ENCODE assay signal across 1 cellular context in genomic region chr11:66114957-66115356, GRCh38.
A peak's percentile ranks its signal among the peaks of the same experiment; 100 is the strongest.
TF ChIP-seq lines count a peak whose summit lies in the region.
"Not testable (repeated sequence)": the region's sequence is repeated elsewhere in the genome, so short reads cannot be mapped to it uniquely, and the experiment has no call there.

No MANE protein-coding gene starts in this region.

TF ChIP-seq in HepG2, 621 proteins besides CTCF, POLR2A, EP300 and RAD21:
- TF ChIP-seq, protein P1, sequence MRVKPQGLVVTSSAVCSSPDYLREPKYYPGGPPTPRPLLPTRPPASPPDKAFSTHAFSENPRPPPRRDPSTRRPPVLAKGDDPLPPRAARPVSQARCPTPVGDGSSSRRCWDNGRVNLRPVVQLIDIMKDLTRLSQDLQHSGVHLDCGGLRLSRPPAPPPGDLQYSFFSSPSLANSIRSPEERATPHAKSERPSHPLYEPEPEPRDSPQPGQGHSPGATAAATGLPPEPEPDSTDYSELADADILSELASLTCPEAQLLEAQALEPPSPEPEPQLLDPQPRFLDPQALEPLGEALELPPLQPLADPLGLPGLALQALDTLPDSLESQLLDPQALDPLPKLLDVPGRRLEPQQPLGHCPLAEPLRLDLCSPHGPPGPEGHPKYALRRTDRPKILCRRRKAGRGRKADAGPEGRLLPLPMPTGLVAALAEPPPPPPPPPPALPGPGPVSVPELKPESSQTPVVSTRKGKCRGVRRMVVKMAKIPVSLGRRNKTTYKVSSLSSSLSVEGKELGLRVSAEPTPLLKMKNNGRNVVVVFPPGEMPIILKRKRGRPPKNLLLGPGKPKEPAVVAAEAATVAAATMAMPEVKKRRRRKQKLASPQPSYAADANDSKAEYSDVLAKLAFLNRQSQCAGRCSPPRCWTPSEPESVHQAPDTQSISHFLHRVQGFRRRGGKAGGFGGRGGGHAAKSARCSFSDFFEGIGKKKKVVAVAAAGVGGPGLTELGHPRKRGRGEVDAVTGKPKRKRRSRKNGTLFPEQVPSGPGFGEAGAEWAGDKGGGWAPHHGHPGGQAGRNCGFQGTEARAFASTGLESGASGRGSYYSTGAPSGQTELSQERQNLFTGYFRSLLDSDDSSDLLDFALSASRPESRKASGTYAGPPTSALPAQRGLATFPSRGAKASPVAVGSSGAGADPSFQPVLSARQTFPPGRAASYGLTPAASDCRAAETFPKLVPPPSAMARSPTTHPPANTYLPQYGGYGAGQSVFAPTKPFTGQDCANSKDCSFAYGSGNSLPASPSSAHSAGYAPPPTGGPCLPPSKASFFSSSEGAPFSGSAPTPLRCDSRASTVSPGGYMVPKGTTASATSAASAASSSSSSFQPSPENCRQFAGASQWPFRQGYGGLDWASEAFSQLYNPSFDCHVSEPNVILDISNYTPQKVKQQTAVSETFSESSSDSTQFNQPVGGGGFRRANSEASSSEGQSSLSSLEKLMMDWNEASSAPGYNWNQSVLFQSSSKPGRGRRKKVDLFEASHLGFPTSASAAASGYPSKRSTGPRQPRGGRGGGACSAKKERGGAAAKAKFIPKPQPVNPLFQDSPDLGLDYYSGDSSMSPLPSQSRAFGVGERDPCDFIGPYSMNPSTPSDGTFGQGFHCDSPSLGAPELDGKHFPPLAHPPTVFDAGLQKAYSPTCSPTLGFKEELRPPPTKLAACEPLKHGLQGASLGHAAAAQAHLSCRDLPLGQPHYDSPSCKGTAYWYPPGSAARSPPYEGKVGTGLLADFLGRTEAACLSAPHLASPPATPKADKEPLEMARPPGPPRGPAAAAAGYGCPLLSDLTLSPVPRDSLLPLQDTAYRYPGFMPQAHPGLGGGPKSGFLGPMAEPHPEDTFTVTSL (CRISPR knock-in tag; IDR thresholded peaks at IDR 0.05; ENCODE audit: borderline replicate concordance) = 0 out of 2 replicates have a peak, but pooled peaks have one; percentile 17
- TF ChIP-seq ZNF362 (CRISPR knock-in tag; IDR thresholded peaks at IDR 0.05; ENCODE audit: borderline replicate concordance) (peak; percentile 72; the same call in 1 of the 2 replicates), SIX4 (CRISPR knock-in tag; IDR thresholded peaks at IDR 0.05) (0 out of 2 replicates have a peak, but pooled peaks have one; percentile 29), NR2F6 (CRISPR knock-in tag; IDR thresholded peaks at IDR 0.05) (0 out of 2 replicates have a peak, but pooled peaks have one; percentile 9), SIX1 (CRISPR knock-in tag; IDR thresholded peaks at IDR 0.05; ENCODE audit: borderline replicate concordance) (peak; percentile 29; the same call in 1 of the 2 replicates)
- TF ChIP-seq, protein P2, sequence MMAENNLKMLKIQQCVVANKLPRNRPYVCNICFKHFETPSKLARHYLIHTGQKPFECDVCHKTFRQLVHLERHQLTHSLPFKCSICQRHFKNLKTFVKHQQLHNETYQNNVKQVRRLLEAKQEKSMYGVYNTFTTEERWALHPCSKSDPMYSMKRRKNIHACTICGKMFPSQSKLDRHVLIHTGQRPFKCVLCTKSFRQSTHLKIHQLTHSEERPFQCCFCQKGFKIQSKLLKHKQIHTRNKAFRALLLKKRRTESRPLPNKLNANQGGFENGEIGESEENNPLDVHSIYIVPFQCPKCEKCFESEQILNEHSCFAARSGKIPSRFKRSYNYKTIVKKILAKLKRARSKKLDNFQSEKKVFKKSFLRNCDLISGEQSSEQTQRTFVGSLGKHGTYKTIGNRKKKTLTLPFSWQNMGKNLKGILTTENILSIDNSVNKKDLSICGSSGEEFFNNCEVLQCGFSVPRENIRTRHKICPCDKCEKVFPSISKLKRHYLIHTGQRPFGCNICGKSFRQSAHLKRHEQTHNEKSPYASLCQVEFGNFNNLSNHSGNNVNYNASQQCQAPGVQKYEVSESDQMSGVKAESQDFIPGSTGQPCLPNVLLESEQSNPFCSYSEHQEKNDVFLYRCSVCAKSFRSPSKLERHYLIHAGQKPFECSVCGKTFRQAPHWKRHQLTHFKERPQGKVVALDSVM (CRISPR knock-in tag; IDR thresholded peaks at IDR 0.05) = peak; percentile 94
- not testable (repeated sequence) for TF ChIP-seq NR2F6 (IDR thresholded peaks at IDR 0.05)
